ENCODE assay signal across 25 cellular contexts in genomic region chr7:20503278-20503677, GRCh38.
A peak's percentile ranks its signal among the peaks of the same experiment; 100 is the strongest.
DNase-seq lines count a peak whose midpoint lies in the region; ATAC-seq, FAIRE-seq and TF ChIP-seq lines count a peak whose summit lies in the region.
"Had no signal": no experiment of that assay in that cellular context is flagged by ENCODE, and none has a peak within 500 bp of the region (broad histone marks: within the 10 kb centered on the region; RNA-seq: fewer than 3 reads in every experiment).

No MANE protein-coding gene starts in this region.

- H3K4me1 ChIP-seq in A549: no peaks in the 10 kb centered on the region
- no peaks in the 10 kb centered on the region for H3K4me1 ChIP-seq in BE2C

- ATAC-seq in A549: no peak
- ATAC-seq: GM12878 had no signal

- peak; percentile 86 for FAIRE-seq in A549 (lab: Jason Lieb, UNC)
- FAIRE-seq in HTR-8/SVneo (lab: Jason Lieb, UNC): no peak
- FAIRE-seq: A204.1, GM12878, GM12892, GM18507 had no signal

- no peak for TF ChIP-seq CTCF in A549 (IDR thresholded peaks at IDR 0.05)
- TF ChIP-seq CTCF in BE2C (IDR thresholded peaks at IDR 0.05; ENCODE audit: low read depth, low read length): no peak

- 30% methylated on average over 2 of the region's 2 CpGs for WGBS in A549 (ENCODE audit: missing lambda C conversion rate)

- no peak overlapping the region for H3K4me3 ChIP-seq in A549
- H3K4me3 ChIP-seq in BE2C (ENCODE audit: low read depth, low read length): no peak overlapping the region
- H3K4me3 ChIP-seq: BLaER1, GM12878 had no signal

- H3K4me2 ChIP-seq in A549: no peak overlapping the region
- H3K4me2 ChIP-seq: BLaER1 had no signal

- TF ChIP-seq RAD21 in A549 (conservative IDR thresholded peaks at IDR 0.05 in 1 of 2, IDR thresholded peaks at IDR 0.05 in 1 of 2): no peak

- POLR2A ChIA-PET in A549 (lab: Yijun Ruan, JAX): no interaction called here

- H3K27ac ChIP-seq in A549: no peak overlapping the region
- H3K27ac ChIP-seq: BLaER1 had no signal

- TF ChIP-seq EP300 in A549 (IDR thresholded peaks at IDR 0.05): no peak

- H3K9me3 ChIP-seq in A549 (peaks cover 9% of the 10 kb centered on the region; the same call in 1 of the 3 replicates), BE2C (no peaks in the 10 kb centered on the region; the same call in 1 of the 2 replicates)

- DNase-seq in NCI-H2171 treated with DMSO at 0.1 percent for 48 hours (lab: John Stamatoyannopoulos, UW) (peak; percentile 35), NCI-H2171 (lab: John Stamatoyannopoulos, UW) (no peak), A549 (ENCODE audit: low read depth in 1 of 2, low spot score in 1 of 2) (no peak), BE2C (peak; percentile 52), NCI-H69 (lab: John Stamatoyannopoulos, UW) (peak; percentile 23), HTR-8/SVneo (ENCODE audit: insufficient read length, low spot score) (no peak), inferior parietal cortex (ENCODE audit: extremely low spot score) (no peak)
- DNase-seq: 8988T; AML-193; C1 segment of cervical spinal cord; CD4-positive, alpha-beta memory T cell; CD4-positive, CD25-positive, alpha-beta regulatory T cell; CD8-positive, alpha-beta memory T cell; COR-L47; DMS153; DMS53; DMS79; DND-41; EL; GDM1 had no signal

- TF ChIP-seq POLR2A in A549 (IDR thresholded peaks at IDR 0.05; ENCODE audit: low read length): no peak

- H3K36me3 ChIP-seq in BE2C: no peaks in the 10 kb centered on the region
- H3K36me3 ChIP-seq: BLaER1 had no signal

- CTCF ChIA-PET in A549 (lab: Yijun Ruan, JAX): no interaction called here

- no peaks in the 10 kb centered on the region for H3K27me3 ChIP-seq in BE2C
- H3K27me3 ChIP-seq: BLaER1 had no signal

TF ChIP-seq in A549, 52 proteins besides CTCF, POLR2A, EP300 and RAD21:
- no peak for TF ChIP-seq REST (IDR thresholded peaks at IDR 0.05)
- TF ChIP-seq MYC (IDR thresholded peaks at IDR 0.05; ENCODE audit: borderline replicate concordance, low read length): no peak
- no peak for TF ChIP-seq JUNB (IDR thresholded peaks at IDR 0.05)

Comparison
In these comparisons a context has a peak if more than half of its experiments do, and no peak if none do; other contexts are left out.
1. DNase-seq: peak in NCI-H2171 treated with DMSO at 0.1 percent for 48 hours (single experiment), BE2C (single experiment) and NCI-H69 (single experiment); none in NCI-H2171 (single experiment), A549 (0 of 2), HTR-8/SVneo (single experiment) and inferior parietal cortex (single experiment).